Comparison of ENCODE assay signal across 8 cellular contexts in the genomic region with DNA sequence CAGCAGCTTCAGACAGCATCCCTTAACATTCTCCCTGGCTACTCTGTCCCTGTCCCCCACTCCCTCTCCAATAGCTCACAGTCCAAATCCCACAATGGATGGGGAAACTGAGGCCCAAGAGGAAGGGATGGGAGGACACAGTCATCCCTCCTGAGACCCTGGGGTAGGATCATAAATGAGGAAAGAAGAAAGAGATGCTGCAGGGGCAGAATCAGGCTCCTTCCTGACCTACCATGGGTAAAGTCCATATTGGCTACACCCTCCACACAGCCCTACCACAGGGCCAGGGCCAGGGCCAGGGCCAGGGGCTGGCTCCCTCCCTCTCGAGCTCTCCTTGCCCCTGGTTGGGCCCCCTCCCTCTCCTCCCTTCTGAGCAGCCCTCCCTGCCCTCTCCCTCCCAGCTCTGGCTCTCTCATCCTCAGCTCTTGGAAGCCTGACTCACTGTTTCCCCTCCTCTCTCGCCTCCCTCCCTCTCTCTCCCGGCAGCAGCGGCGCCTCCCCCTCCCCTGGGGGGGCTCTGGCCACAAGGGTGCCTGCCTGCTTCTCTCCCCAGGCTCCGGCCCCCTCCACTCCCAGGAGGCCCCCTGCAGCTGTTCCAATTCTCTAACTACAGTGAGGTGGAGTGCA.
DNase-seq lines count a peak whose midpoint lies in the region; ATAC-seq lines count a peak whose summit lies in the region.

No MANE protein-coding gene starts in this region.

- ATAC-seq in HG03520 (IDR thresholded peaks at IDR 0.05; ENCODE audit: unreplicated experiment), result no peak
- ATAC-seq in GM19467 (IDR thresholded peaks at IDR 0.05; ENCODE audit: unreplicated experiment), result no peak
- ATAC-seq in GM18858 (IDR thresholded peaks at IDR 0.05; ENCODE audit: unreplicated experiment), result no peak

- DNase-seq in GDM1 (lab: John Stamatoyannopoulos, UW) (peak; percentile 58), NCI-H510A (lab: John Stamatoyannopoulos, UW) (peak; percentile 39), anterior cingulate cortex (lab: John Stamatoyannopoulos, UW) (peak in 43 of 58 donors; percentile 12 to 76 (median 42)), islet precursor cell (peak; percentile 96)
- DNase-seq in stimulated activated CD4-positive, alpha-beta T cell treated with anti-CD3 and anti-CD28 coated beads, Interleukin-2, amount 100 ng/mL, for 4 hours (ENCODE audit: low read depth), result peak; percentile 63

Comparison
In these comparisons a context has a peak if more than half of its experiments do, and no peak if none do; other contexts are left out.
1. DNase-seq: peak in every context shown above with its lines; median percentile 96 in islet precursor cell; 63 in stimulated activated CD4-positive, alpha-beta T cell treated with anti-CD3 and anti-CD28 coated beads, Interleukin-2, amount 100 ng/mL, for 4 hours; 58 in GDM1; 42 in anterior cingulate cortex; 39 in NCI-H510A.